Comparison of ENCODE assay signal across 1 cellular context in the genomic region with DNA sequence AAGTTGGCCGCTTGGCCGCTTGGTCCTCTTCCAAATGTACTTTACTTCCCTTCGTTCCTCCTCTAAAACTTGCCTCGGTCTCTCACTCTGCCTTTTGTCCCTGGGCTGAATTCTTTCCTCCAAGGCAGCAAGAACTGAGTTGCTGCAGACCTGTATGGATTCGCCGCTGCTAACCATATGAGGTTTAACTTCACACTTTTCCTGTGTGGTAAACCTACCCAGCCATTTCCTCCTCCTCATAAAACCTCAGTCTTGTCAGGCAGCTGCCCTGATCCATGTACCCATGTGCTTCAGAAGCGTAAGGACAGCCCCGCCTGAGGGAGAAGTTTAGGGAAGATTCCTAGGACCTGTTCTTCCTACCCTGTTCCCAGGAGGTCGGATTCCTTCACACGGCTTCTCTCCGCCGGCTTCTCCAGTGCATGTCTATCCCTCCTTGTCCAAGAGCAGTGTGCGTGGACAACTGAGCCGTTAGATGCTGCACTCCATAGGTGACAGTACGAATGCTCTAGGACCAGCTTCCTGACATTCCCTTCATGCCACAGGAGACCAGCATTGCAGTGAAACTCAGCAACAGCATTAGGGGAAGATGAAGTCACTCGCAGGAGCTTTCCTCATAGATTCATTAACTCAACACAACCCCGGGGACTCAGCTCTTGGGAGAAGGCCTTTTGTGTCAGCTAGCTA.
TF ChIP-seq lines count a peak whose summit lies in the region.

No MANE protein-coding gene starts in this region.

TF ChIP-seq in GM23338, 12 proteins besides CTCF, POLR2A, EP300 and RAD21:
- TF ChIP-seq NANOG (IDR thresholded peaks at IDR 0.05; ENCODE audit: borderline replicate concordance), result no peak
- no peak for TF ChIP-seq POLR2AphosphoS5 (IDR thresholded peaks at IDR 0.05; ENCODE audit: low read depth)
- TF ChIP-seq, protein P1, sequence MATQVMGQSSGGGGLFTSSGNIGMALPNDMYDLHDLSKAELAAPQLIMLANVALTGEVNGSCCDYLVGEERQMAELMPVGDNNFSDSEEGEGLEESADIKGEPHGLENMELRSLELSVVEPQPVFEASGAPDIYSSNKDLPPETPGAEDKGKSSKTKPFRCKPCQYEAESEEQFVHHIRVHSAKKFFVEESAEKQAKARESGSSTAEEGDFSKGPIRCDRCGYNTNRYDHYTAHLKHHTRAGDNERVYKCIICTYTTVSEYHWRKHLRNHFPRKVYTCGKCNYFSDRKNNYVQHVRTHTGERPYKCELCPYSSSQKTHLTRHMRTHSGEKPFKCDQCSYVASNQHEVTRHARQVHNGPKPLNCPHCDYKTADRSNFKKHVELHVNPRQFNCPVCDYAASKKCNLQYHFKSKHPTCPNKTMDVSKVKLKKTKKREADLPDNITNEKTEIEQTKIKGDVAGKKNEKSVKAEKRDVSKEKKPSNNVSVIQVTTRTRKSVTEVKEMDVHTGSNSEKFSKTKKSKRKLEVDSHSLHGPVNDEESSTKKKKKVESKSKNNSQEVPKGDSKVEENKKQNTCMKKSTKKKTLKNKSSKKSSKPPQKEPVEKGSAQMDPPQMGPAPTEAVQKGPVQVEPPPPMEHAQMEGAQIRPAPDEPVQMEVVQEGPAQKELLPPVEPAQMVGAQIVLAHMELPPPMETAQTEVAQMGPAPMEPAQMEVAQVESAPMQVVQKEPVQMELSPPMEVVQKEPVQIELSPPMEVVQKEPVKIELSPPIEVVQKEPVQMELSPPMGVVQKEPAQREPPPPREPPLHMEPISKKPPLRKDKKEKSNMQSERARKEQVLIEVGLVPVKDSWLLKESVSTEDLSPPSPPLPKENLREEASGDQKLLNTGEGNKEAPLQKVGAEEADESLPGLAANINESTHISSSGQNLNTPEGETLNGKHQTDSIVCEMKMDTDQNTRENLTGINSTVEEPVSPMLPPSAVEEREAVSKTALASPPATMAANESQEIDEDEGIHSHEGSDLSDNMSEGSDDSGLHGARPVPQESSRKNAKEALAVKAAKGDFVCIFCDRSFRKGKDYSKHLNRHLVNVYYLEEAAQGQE (IDR thresholded peaks at IDR 0.05; ENCODE audit: unreplicated experiment), result no peak
- no peak for TF ChIP-seq EZH2phosphoT487 (IDR thresholded peaks at IDR 0.05; ENCODE audit: unreplicated experiment)
